Comparison of ENCODE assay signal across 24 cellular contexts in genomic region chr17:76163919-76164318, GRCh38. TPM values are rescaled to one million over a fixed set of nuclear protein-coding genes. Genes with fewer than 3 reads are reported as not detected.
"Had no signal": no experiment of that assay in that cellular context is flagged by ENCODE, and none has a peak within 500 bp of the region (broad histone marks: within the 10 kb centered on the region; RNA-seq: fewer than 3 reads in every experiment).

No MANE protein-coding gene starts in this region.

- H3K4me3 ChIP-seq: dorsolateral prefrontal cortex, heart left ventricle, mucosa of descending colon, ovary, thyroid gland, upper lobe of left lung, vagina had no signal

- H3K4me3 Mint-ChIP-seq: naive thymus-derived CD8-positive, alpha-beta T cell; neural crest cell had no signal

- FAIRE-seq: frontal cortex, small intestine had no signal

- H3K27me3 Mint-ChIP-seq: naive thymus-derived CD8-positive, alpha-beta T cell had no signal

- ATAC-seq: esophagus mucosa; heart left ventricle; mucosa of descending colon; naive thymus-derived CD8-positive, alpha-beta T cell; right cardiac atrium had no signal

- H3K4me1 ChIP-seq: heart left ventricle, thyroid gland, upper lobe of left lung, vagina had no signal

- H3K27ac ChIP-seq: heart left ventricle, ovary, thyroid gland, upper lobe of left lung, vagina had no signal

- H3K36me3 ChIP-seq: ovary, thyroid gland, upper lobe of left lung, vagina had no signal

- H3K9me3 ChIP-seq: heart left ventricle, mucosa of descending colon, ovary, thyroid gland, upper lobe of left lung, vagina had no signal

- H3K27me3 ChIP-seq: dorsolateral prefrontal cortex, heart left ventricle, ovary, thyroid gland, upper lobe of left lung, vagina had no signal

- DNase-seq: cortex of kidney; effector CD8-positive, alpha-beta T cell; heart left ventricle; hippocampal formation; kidney glomerular epithelial cell; mucosa of descending colon; naive thymus-derived CD8-positive, alpha-beta T cell; nucleus accumbens; ovary; right cardiac atrium; small intestine; stimulated activated CD4-positive, alpha-beta T cell treated with anti-CD3 and anti-CD28 coated beads, Interleukin-12 subunit alpha, Interleukin-12 subunit beta, amount 100 ng/mL, for 4 hours; stimulated activated naive CD4-positive, alpha-beta T cell treated with Interleukin-2 at 50 U/mL for 16 hours; thyroid gland; upper lobe of left lung had no signal

RNA-seq across cellular contexts. Expression of gene FOXJ1, which starts 22.9 kb away (rescaled TPM):
- total RNA-seq: esophagus mucosa, fibroblast of lung, heart left ventricle, lung microvascular endothelial cell, posterior vena cava, right cardiac atrium, vagina had no signal
- polyA plus RNA-seq: fibroblast of lung, heart left ventricle, liver, right cardiac atrium had no signal
